Comparison of ENCODE assay signal across 1 cellular context in the genomic region with DNA sequence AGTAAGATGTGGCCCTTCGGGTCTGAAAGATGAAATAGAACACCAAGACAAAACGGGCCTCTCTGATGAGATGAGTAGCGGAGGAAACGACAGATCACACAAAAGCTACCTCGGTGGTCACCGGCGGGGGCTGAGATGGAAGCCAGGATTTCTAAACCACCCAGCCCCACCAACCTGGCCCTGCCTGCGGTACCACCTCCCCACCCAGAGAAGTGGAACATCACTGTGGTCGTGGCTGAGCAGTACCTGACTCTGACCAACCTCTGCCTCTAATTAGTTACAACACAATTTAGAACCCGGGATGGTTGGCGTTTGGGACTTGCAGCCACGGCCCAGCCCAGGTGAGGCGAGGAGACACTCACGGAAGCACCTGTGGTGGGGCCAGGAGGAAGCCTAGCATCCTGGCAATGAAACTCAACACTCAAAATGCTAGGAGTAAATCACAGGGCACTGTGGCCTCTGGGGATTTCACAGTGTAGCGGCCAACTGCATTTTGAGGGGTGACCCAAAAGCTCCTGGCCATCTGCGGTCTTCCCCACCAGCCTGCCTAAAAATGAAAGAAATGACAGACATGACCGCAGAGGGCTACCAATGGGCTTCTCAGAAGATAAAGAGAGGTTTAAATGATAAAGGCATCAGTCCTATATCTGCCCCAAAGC.
TF ChIP-seq lines count a peak whose summit lies in the region.

No MANE protein-coding gene starts in this region.

TF ChIP-seq in WTC11, 78 proteins besides CTCF, POLR2A, EP300 and RAD21 (continued from another document):
- TF ChIP-seq, protein P1, sequence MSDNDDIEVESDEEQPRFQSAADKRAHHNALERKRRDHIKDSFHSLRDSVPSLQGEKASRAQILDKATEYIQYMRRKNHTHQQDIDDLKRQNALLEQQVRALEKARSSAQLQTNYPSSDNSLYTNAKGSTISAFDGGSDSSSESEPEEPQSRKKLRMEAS (CRISPR knock-in tag; IDR thresholded peaks at IDR 0.05), result no peak
- TF ChIP-seq, protein P2, sequence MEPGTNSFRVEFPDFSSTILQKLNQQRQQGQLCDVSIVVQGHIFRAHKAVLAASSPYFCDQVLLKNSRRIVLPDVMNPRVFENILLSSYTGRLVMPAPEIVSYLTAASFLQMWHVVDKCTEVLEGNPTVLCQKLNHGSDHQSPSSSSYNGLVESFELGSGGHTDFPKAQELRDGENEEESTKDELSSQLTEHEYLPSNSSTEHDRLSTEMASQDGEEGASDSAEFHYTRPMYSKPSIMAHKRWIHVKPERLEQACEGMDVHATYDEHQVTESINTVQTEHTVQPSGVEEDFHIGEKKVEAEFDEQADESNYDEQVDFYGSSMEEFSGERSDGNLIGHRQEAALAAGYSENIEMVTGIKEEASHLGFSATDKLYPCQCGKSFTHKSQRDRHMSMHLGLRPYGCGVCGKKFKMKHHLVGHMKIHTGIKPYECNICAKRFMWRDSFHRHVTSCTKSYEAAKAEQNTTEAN (CRISPR knock-in tag; IDR thresholded peaks at IDR 0.05), result no peak
- TF ChIP-seq, protein P3, sequence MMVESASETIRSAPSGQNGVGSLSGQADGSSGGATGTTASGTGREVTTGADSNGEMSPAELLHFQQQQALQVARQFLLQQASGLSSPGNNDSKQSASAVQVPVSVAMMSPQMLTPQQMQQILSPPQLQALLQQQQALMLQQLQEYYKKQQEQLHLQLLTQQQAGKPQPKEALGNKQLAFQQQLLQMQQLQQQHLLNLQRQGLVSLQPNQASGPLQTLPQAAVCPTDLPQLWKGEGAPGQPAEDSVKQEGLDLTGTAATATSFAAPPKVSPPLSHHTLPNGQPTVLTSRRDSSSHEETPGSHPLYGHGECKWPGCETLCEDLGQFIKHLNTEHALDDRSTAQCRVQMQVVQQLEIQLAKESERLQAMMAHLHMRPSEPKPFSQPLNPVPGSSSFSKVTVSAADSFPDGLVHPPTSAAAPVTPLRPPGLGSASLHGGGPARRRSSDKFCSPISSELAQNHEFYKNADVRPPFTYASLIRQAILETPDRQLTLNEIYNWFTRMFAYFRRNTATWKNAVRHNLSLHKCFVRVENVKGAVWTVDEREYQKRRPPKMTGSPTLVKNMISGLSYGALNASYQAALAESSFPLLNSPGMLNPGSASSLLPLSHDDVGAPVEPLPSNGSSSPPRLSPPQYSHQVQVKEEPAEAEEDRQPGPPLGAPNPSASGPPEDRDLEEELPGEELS (CRISPR knock-in tag; IDR thresholded peaks at IDR 0.05), result no peak
- TF ChIP-seq JAZF1 (CRISPR knock-in tag; IDR thresholded peaks at IDR 0.05) (no peak), SMAD3 (CRISPR knock-in tag; IDR thresholded peaks at IDR 0.05; ENCODE audit: borderline replicate concordance) (no peak), PRRX2 (CRISPR knock-in tag; IDR thresholded peaks at IDR 0.05) (no peak)
